ENCODE assay signal across 9 cellular contexts in genomic region chr17:28718317-28718672, GRCh38. TPM values are rescaled to one million over a fixed set of nuclear protein-coding genes. Genes with fewer than 3 reads are reported as not detected.
DNase-seq lines count a peak whose midpoint lies in the region; ATAC-seq, FAIRE-seq and TF ChIP-seq lines count a peak whose summit lies in the region.
"Had no signal": no experiment of that assay in that cellular context is flagged by ENCODE, and none has a peak within 500 bp of the region (broad histone marks: within the 10 kb centered on the region; RNA-seq: fewer than 3 reads in every experiment).

No MANE protein-coding gene starts in this region.

- H3K36me3 ChIP-seq in keratinocyte (ENCODE audit: control insufficient read depth in 2 of 2, extremely low read depth in 1 of 2, insufficient read depth in 2 of 2, low read length in 2 of 2) = peaks cover 23 to 53% of the 10 kb centered on the region in 2 experiments

- FAIRE-seq in keratinocyte (lab: Jason Lieb, UNC) (no peak), GM12891 (lab: Jason Lieb, UNC) (no peak)

- peaks cover 23% of the 10 kb centered on the region for H4K20me1 ChIP-seq in keratinocyte (ENCODE audit: control insufficient read depth, extremely low read depth, insufficient read depth, low read length)

- peaks cover 57% of the 10 kb centered on the region for H3K79me2 ChIP-seq in keratinocyte (ENCODE audit: control insufficient read depth, insufficient read depth, low read length)

- H3K4me1 Mint-ChIP-seq in activated CD4-positive, alpha-beta T cell treated with anti-CD3 and anti-CD28 coated beads, Interleukin-2, amount 10 ng/mL, durations not matched to agents 24 days and 14 days = peaks cover 37% of the 10 kb centered on the region
- peaks cover 46% of the 10 kb centered on the region for H3K4me1 Mint-ChIP-seq in activated naive CD8-positive, alpha-beta T cell treated with anti-CD3 and anti-CD28 coated beads, Interleukin-2, amount 50 U/mL, for 24 hours

- TF ChIP-seq CTCF in keratinocyte (optimal IDR thresholded peaks at IDR 0.05 in 1 of 3, IDR thresholded peaks at IDR 0.05 in 1 of 3, conservative IDR thresholded peaks at IDR 0.05 in 1 of 3; ENCODE audit: extremely low read depth in 1 of 3, insufficient read depth in 2 of 3, low read length in 3 of 3) = no peak

- dilution Hi-C loops in keratinocyte (cut with MboI; ENCODE audit: extremely low pct_ligation_motif_present, low sequenced_read_pairs) = no loop called here

- no peak for ATAC-seq in activated naive CD8-positive, alpha-beta T cell treated with anti-CD3 and anti-CD28 coated beads, Interleukin-2, amount 50 U/mL, for 24 hours
- ATAC-seq in HG03354 (IDR thresholded peaks at IDR 0.05; ENCODE audit: poor library complexity, severe bottlenecking, unreplicated experiment) = no peak

- H3K36me3 Mint-ChIP-seq in activated CD4-positive, alpha-beta T cell treated with anti-CD3 and anti-CD28 coated beads, Interleukin-2, amount 10 ng/mL, durations not matched to agents 24 days and 14 days (ENCODE audit: low read depth) = peaks cover 37% of the 10 kb centered on the region
- H3K36me3 Mint-ChIP-seq in activated naive CD8-positive, alpha-beta T cell treated with anti-CD3 and anti-CD28 coated beads, Interleukin-2, amount 50 U/mL, for 24 hours (ENCODE audit: low read depth) = peaks cover 36% of the 10 kb centered on the region

- H3K27me3 ChIP-seq in keratinocyte (ENCODE audit: control insufficient read depth, extremely low read depth, insufficient read depth, low read length) = no peaks in the 10 kb centered on the region

- no peak for TF ChIP-seq POLR2A in GM12891 (IDR thresholded peaks at IDR 0.05; ENCODE audit: low read depth, low read length)

- H3K9me1 ChIP-seq in keratinocyte (ENCODE audit: control insufficient read depth, extremely low read depth, insufficient read depth, low read length) = peaks cover 3% of the 10 kb centered on the region

- H3K27me3 Mint-ChIP-seq in activated CD4-positive, alpha-beta T cell treated with anti-CD3 and anti-CD28 coated beads, Interleukin-2, amount 10 ng/mL, durations not matched to agents 24 days and 14 days = peaks cover 28% of the 10 kb centered on the region
- peaks cover 20% of the 10 kb centered on the region for H3K27me3 Mint-ChIP-seq in activated naive CD8-positive, alpha-beta T cell treated with anti-CD3 and anti-CD28 coated beads, Interleukin-2, amount 50 U/mL, for 24 hours

- no peaks in the 10 kb centered on the region for H3K9me3 ChIP-seq in keratinocyte (ENCODE audit: control insufficient read depth, low read depth, low read length)

- H3K4me1 ChIP-seq in keratinocyte (ENCODE audit: control insufficient read depth, extremely low read depth, insufficient read depth, low read length) = peaks cover 46% of the 10 kb centered on the region

- H3K4me2 ChIP-seq in keratinocyte (ENCODE audit: control insufficient read depth, extremely low read depth, insufficient read depth, low read depth, low read length) = peak overlapping the region; percentile 71

- H3K27ac Mint-ChIP-seq in activated CD4-positive, alpha-beta T cell treated with anti-CD3 and anti-CD28 coated beads, Interleukin-2, amount 10 ng/mL, durations not matched to agents 24 days and 14 days = peak overlapping the region; percentile 86
- peak overlapping the region; percentile 82 for H3K27ac Mint-ChIP-seq in activated naive CD8-positive, alpha-beta T cell treated with anti-CD3 and anti-CD28 coated beads, Interleukin-2, amount 50 U/mL, for 24 hours

- intact Hi-C loops in activated CD4-positive, alpha-beta T cell treated with anti-CD3 and anti-CD28 coated beads, Interleukin-2, amount 10 ng/mL, durations not matched to agents 24 days and 14 days (cut with micrococcal nuclease) = no loop called here

- H3K4me3 ChIP-seq in keratinocyte (ENCODE audit: control insufficient read depth in 2 of 3, extremely low read depth in 1 of 3, insufficient read depth in 2 of 3, low read depth in 1 of 3, low read length in 3 of 3) = peak overlapping the region; percentile 69 to 82 (median 73)

- DNase-seq in activated CD4-positive, alpha-beta T cell treated with anti-CD3 and anti-CD28 coated beads, Interleukin-2, amount 10 ng/mL, durations not matched to agents 24 days and 14 days = no peak
- no peak for DNase-seq in activated CD4-positive, alpha-beta T cell treated with anti-CD3 and anti-CD28 coated beads, Interleukin-2, amount 50 U/mL, for 1 hour
- no peak for DNase-seq in activated naive CD8-positive, alpha-beta T cell treated with anti-CD3 and anti-CD28 coated beads, Interleukin-2, amount 50 U/mL, for 24 hours
- DNase-seq in keratinocyte (ENCODE audit: low read depth, low spot score) (no peak), NCI-H146 (lab: John Stamatoyannopoulos, UW) (no peak), GM12891 (ENCODE audit: insufficient read length, low spot score) (no peak)
- DNase-seq: COR-L47 had no signal

- H3K9me3 Mint-ChIP-seq in activated CD4-positive, alpha-beta T cell treated with anti-CD3 and anti-CD28 coated beads, Interleukin-2, amount 10 ng/mL, durations not matched to agents 24 days and 14 days = no peaks in the 10 kb centered on the region
- H3K9me3 Mint-ChIP-seq in activated naive CD8-positive, alpha-beta T cell treated with anti-CD3 and anti-CD28 coated beads, Interleukin-2, amount 50 U/mL, for 24 hours = no peaks in the 10 kb centered on the region

- peak overlapping the region; percentile 95 for H3K9ac ChIP-seq in keratinocyte (ENCODE audit: control insufficient read depth, extremely low read depth, insufficient read depth, low read length)

- H3K4me3 Mint-ChIP-seq in activated CD4-positive, alpha-beta T cell treated with anti-CD3 and anti-CD28 coated beads, Interleukin-2, amount 10 ng/mL, durations not matched to agents 24 days and 14 days = peak overlapping the region; percentile 82
- H3K4me3 Mint-ChIP-seq in activated naive CD8-positive, alpha-beta T cell treated with anti-CD3 and anti-CD28 coated beads, Interleukin-2, amount 50 U/mL, for 24 hours = peak overlapping the region; percentile 99

- H3K27ac ChIP-seq in keratinocyte (ENCODE audit: control insufficient read depth, insufficient read depth, low read length) (peak overlapping the region; percentile 89), temporal lobe (ENCODE audit: low read depth, low read length) (peak overlapping the region; percentile 31)

- H2AFZ ChIP-seq in keratinocyte (ENCODE audit: control insufficient read depth, low read length) = peak overlapping the region; percentile 54

RNA-seq across cellular contexts. Expression of gene RAB34, which starts 0.6 kb away (rescaled TPM):
- total RNA-seq in activated CD4-positive, alpha-beta T cell treated with anti-CD3 and anti-CD28 coated beads, Interleukin-2, amount 10 ng/mL, durations not matched to agents 24 days and 14 days = 19.2 and 20.6 TPM in 2 replicates
- polyA plus RNA-seq in keratinocyte = 115 to 180 TPM (median 134 TPM) in 3 replicates
- 26.8 TPM for polyA plus RNA-seq in keratinocyte (2011; ENCODE audit: low read depth)
- 119 and 128 TPM in 2 replicates for polyA plus RNA-seq in keratinocyte (2011; cell fraction: cytosol; rRNA removed)
- 105 TPM in 2 replicates for polyA plus RNA-seq in keratinocyte (2011; cell fraction: nucleus; rRNA removed)
- polyA plus RNA-seq in keratinocyte (2012; ENCODE audit: low replicate concordance) = 41.3 and 114 TPM in 2 replicates
- polyA minus RNA-seq in keratinocyte = 125 to 177 TPM (median 135 TPM) in 3 replicates
- 104 TPM for polyA minus RNA-seq in keratinocyte (2011; cell fraction: cytosol; rRNA and poly(A)+ RNA removed)
- polyA minus RNA-seq in keratinocyte (2011; cell fraction: nucleus; rRNA and poly(A)+ RNA removed) = 23.2 and 26.4 TPM in 2 replicates
- total RNA-seq in temporal lobe = 10.1 TPM
- 5.3 TPM for polyA plus RNA-seq in GM12891 (2012; ENCODE audit: low read depth, missing spikeins)

RNA-seq across cellular contexts. Expression of gene RPL23A, which starts 1.5 kb away (rescaled TPM):
- 1,588 and 1,610 TPM in 2 replicates for total RNA-seq in activated CD4-positive, alpha-beta T cell treated with anti-CD3 and anti-CD28 coated beads, Interleukin-2, amount 10 ng/mL, durations not matched to agents 24 days and 14 days
- polyA plus RNA-seq in keratinocyte = 976 to 1,971 TPM (median 1,096 TPM) in 3 replicates
- polyA plus RNA-seq in keratinocyte (2011; ENCODE audit: low read depth) = 1,360 TPM
- 1,303 and 1,911 TPM in 2 replicates for polyA plus RNA-seq in keratinocyte (2011; cell fraction: cytosol; rRNA removed)
- 362 and 498 TPM in 2 replicates for polyA plus RNA-seq in keratinocyte (2011; cell fraction: nucleus; rRNA removed)
- polyA plus RNA-seq in keratinocyte (2012; ENCODE audit: low replicate concordance) = 1,164 and 2,033 TPM in 2 replicates
- polyA minus RNA-seq in keratinocyte = 118 to 1,597 TPM (median 833 TPM) in 3 replicates
- polyA minus RNA-seq in keratinocyte (2011; cell fraction: cytosol; rRNA and poly(A)+ RNA removed) = 861 TPM
- polyA minus RNA-seq in keratinocyte (2011; cell fraction: nucleus; rRNA and poly(A)+ RNA removed) = 131 and 202 TPM in 2 replicates
- total RNA-seq in temporal lobe = 271 TPM
- 3,809 TPM for polyA plus RNA-seq in GM12891 (2012; ENCODE audit: low read depth, missing spikeins)

RNA-seq across cellular contexts. Expression of gene PROCA1, which starts 6.6 kb away (rescaled TPM):
- 6.0 TPM in 2 replicates for total RNA-seq in activated CD4-positive, alpha-beta T cell treated with anti-CD3 and anti-CD28 coated beads, Interleukin-2, amount 10 ng/mL, durations not matched to agents 24 days and 14 days
- 0.33 to 0.62 TPM (median 0.39 TPM) in 3 replicates for polyA plus RNA-seq in keratinocyte
- polyA plus RNA-seq in keratinocyte (2011; ENCODE audit: low read depth) = 0.72 TPM
- 0.06 and 0.11 TPM in 2 replicates for polyA plus RNA-seq in keratinocyte (2011; cell fraction: cytosol; rRNA removed)
- polyA plus RNA-seq in keratinocyte (2011; cell fraction: nucleus; rRNA removed) = 1.3 TPM in 2 replicates
- polyA plus RNA-seq in keratinocyte (2012; ENCODE audit: low replicate concordance) = 0.20 and 0.52 TPM in 2 replicates
- polyA minus RNA-seq in keratinocyte = 0.23 to 0.38 TPM in 2 of 3 replicates, not detected in the other
- polyA minus RNA-seq in keratinocyte (2011; cell fraction: cytosol; rRNA and poly(A)+ RNA removed) = not detected
- not detected in 2 replicates for polyA minus RNA-seq in keratinocyte (2011; cell fraction: nucleus; rRNA and poly(A)+ RNA removed)
- total RNA-seq in temporal lobe = 3.4 TPM
- polyA plus RNA-seq in GM12891 (2012; ENCODE audit: low read depth, missing spikeins) = 2.1 TPM

RNA-seq across cellular contexts. Expression of gene TLCD1, which starts 7.7 kb away (rescaled TPM):
- 12.5 and 16.8 TPM in 2 replicates for total RNA-seq in activated CD4-positive, alpha-beta T cell treated with anti-CD3 and anti-CD28 coated beads, Interleukin-2, amount 10 ng/mL, durations not matched to agents 24 days and 14 days
- polyA plus RNA-seq in keratinocyte = 12.0 to 14.7 TPM (median 14.0 TPM) in 3 replicates
- 1.1 TPM for polyA plus RNA-seq in keratinocyte (2011; ENCODE audit: low read depth)
- polyA plus RNA-seq in keratinocyte (2011; cell fraction: cytosol; rRNA removed) = 11.8 and 15.0 TPM in 2 replicates
- polyA plus RNA-seq in keratinocyte (2011; cell fraction: nucleus; rRNA removed) = 9.3 and 9.5 TPM in 2 replicates
- 12.2 and 12.6 TPM in 2 replicates for polyA plus RNA-seq in keratinocyte (2012; ENCODE audit: low replicate concordance)
- polyA minus RNA-seq in keratinocyte = 12.0 to 13.8 TPM (median 13.1 TPM) in 3 replicates
- 8.8 TPM for polyA minus RNA-seq in keratinocyte (2011; cell fraction: cytosol; rRNA and poly(A)+ RNA removed)
- polyA minus RNA-seq in keratinocyte (2011; cell fraction: nucleus; rRNA and poly(A)+ RNA removed) = 3.4 and 8.8 TPM in 2 replicates
- total RNA-seq in temporal lobe = 0.98 TPM
- 10.3 TPM for polyA plus RNA-seq in GM12891 (2012; ENCODE audit: low read depth, missing spikeins)

RNA-seq across cellular contexts. Expression of gene NEK8, which starts 10.3 kb away (rescaled TPM):
- 5.5 and 6.1 TPM in 2 replicates for total RNA-seq in activated CD4-positive, alpha-beta T cell treated with anti-CD3 and anti-CD28 coated beads, Interleukin-2, amount 10 ng/mL, durations not matched to agents 24 days and 14 days
- polyA plus RNA-seq in keratinocyte = 4.1 to 6.2 TPM (median 4.3 TPM) in 3 replicates
- 0.17 TPM for polyA plus RNA-seq in keratinocyte (2011; ENCODE audit: low read depth)
- polyA plus RNA-seq in keratinocyte (2011; cell fraction: cytosol; rRNA removed) = 2.1 and 3.0 TPM in 2 replicates
- polyA plus RNA-seq in keratinocyte (2011; cell fraction: nucleus; rRNA removed) = 12.1 and 12.5 TPM in 2 replicates
- polyA plus RNA-seq in keratinocyte (2012; ENCODE audit: low replicate concordance) = 0.80 and 2.6 TPM in 2 replicates
- polyA minus RNA-seq in keratinocyte = 7.7 to 9.8 TPM (median 9.6 TPM) in 3 replicates
- polyA minus RNA-seq in keratinocyte (2011; cell fraction: cytosol; rRNA and poly(A)+ RNA removed) = 2.3 TPM
- 3.7 and 5.8 TPM in 2 replicates for polyA minus RNA-seq in keratinocyte (2011; cell fraction: nucleus; rRNA and poly(A)+ RNA removed)
- 1.7 TPM for total RNA-seq in temporal lobe
- polyA plus RNA-seq in GM12891 (2012; ENCODE audit: low read depth, missing spikeins) = 7.2 TPM
